ENCODE assay signal across 9 cellular contexts in the genomic region with DNA sequence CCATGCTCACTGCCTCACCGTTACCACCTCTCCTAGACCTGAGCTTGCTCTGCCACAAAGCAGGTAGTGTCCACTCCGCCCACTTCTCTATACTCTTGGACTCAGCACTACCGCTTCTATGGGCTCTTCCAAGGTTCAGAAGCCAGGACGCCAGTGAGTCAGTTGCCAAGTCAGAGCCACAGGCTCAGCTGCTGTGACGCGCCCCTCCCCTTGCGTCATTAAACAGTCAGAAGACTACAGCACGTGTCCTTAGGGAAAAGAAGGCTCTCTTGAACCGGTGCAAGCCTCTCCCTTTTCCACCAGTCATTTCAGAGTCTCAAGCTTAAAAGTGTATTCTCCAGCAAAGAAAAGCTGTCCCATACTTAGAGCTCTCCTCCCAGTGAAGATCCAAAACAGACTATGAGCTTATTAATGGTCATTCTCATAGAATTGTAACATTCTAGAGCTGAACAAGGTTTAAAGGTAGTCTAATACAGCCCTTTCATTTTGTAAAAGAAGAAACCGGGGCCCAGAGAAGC. TPM values are rescaled to one million over a fixed set of nuclear protein-coding genes. Genes with fewer than 3 reads are reported as not detected.
DNase-seq lines count a peak whose midpoint lies in the region; ATAC-seq, FAIRE-seq and TF ChIP-seq lines count a peak whose summit lies in the region.
"Had no signal": no experiment of that assay in that cellular context is flagged by ENCODE, and none has a peak within 500 bp of the region (broad histone marks: within the 10 kb centered on the region; RNA-seq: fewer than 3 reads in every experiment).

No MANE protein-coding gene starts in this region.

- 2% methylated on average over 10 of the region's 10 CpGs for WGBS in K562 (ENCODE audit: insufficient coverage, low coverage, missing lambda C conversion rate)
- WGBS in lung, 2 donors = 74 to 75% methylated on average over 10 of the region's 10 CpGs

- H3K27me3 ChIP-seq in K562 (ENCODE audit: control insufficient read depth in 2 of 2, insufficient read depth in 2 of 2, low read length in 2 of 2) (no peaks in the 10 kb centered on the region), lung (ENCODE audit: control insufficient read depth, insufficient read depth) (no peaks in the 10 kb centered on the region)

- peak overlapping the region in 1 of 2 experiments; percentile 9; a peak in 1 of 4 replicates for H3K9ac ChIP-seq in K562 (ENCODE audit: insufficient read depth in 1 of 2, low read depth in 2 of 2, low read length in 2 of 2)

- H3K79me2 ChIP-seq in K562 (ENCODE audit: control insufficient read depth, insufficient read depth, low read length) = no peaks in the 10 kb centered on the region

- H3K36me3 ChIP-seq in K562 (ENCODE audit: control insufficient read depth, insufficient read depth, low read length) = no peaks in the 10 kb centered on the region
- H3K36me3 ChIP-seq in lung (ENCODE audit: control insufficient read depth in 2 of 2, insufficient read depth in 2 of 2, low read length in 2 of 2) = no peaks in the 10 kb centered on the region

- in situ Hi-C loops in K562 (cut with MboI) = no loop called here

- CTCF ChIA-PET in K562 (lab: Yijun Ruan, JAX; ENCODE audit: low intra/inter-chr PET ratio) = no interaction called here

- no peak for TF ChIP-seq EP300 in K562 (IDR thresholded peaks at IDR 0.05; ENCODE audit: low read length)

- TF ChIP-seq RAD21 in K562 (CRISPR knock-in tag; conservative IDR thresholded peaks at IDR 0.05 in 1 of 2, IDR thresholded peaks at IDR 0.05 in 1 of 2) = no peak

- TF ChIP-seq POLR2A in K562 (conservative IDR thresholded peaks at IDR 0.05) = no peak

- no peak for FAIRE-seq in K562 (lab: Jason Lieb, UNC)
- FAIRE-seq: A204.1 had no signal

- peak overlapping the region; percentile 54 for H3K4me2 ChIP-seq in K562 (ENCODE audit: insufficient read depth, low read length)

- intact Hi-C loops in K562 (cut with micrococcal nuclease) = no loop called here

- no peak for TF ChIP-seq CTCF in K562 (IDR thresholded peaks at IDR 0.05 in 2 of 3, conservative IDR thresholded peaks at IDR 0.05 in 1 of 3; ENCODE audit: insufficient read depth in 2 of 3, low read depth in 1 of 3, low read length in 3 of 3)
- TF ChIP-seq CTCF in lung (IDR thresholded peaks at IDR 0.05; ENCODE audit: control extremely low read depth, extremely low read depth) = no peak

- H3K4me1 ChIP-seq in K562 (replicated peaks in 1 of 2; ENCODE audit: control insufficient read depth in 2 of 2, insufficient read depth in 2 of 2, low read length in 2 of 2) (peaks cover 0 to 8% of the 10 kb centered on the region in 2 experiments; a peak in 1 of 5 replicates), lung (ENCODE audit: control insufficient read depth in 2 of 2, insufficient read depth in 2 of 2, low read length in 2 of 2) (no peaks in the 10 kb centered on the region)

- POLR2A ChIA-PET in K562 (lab: Yijun Ruan, JAX) = interaction anchor here (0.6 to 1.7 kb wide), 5 partner anchors 16 to 399 kb away, joined by 3 to 5 read pairs (median 4); no protein-coding TSS in a partner anchor

- no peaks in the 10 kb centered on the region for H3K9me1 ChIP-seq in K562 (ENCODE audit: control insufficient read depth, insufficient read depth, low read length)

- peak; percentile 47 for DNase-seq in NCI-H2029 (lab: John Stamatoyannopoulos, UW)
- no peak for DNase-seq in NCI-H2029 treated with DMSO at 0.1 percent for 48 hours (lab: John Stamatoyannopoulos, UW)
- peak; percentile 93 for DNase-seq in HT1080 (ENCODE audit: low read depth)
- DNase-seq in K562 (ENCODE audit: extremely low read depth in 1 of 4, low spot score in 3 of 4) = peak in 2 of 4 experiments; percentile 26 to 68
- DNase-seq in lung (ENCODE audit: low spot score) = peak; percentile 45
- no peak for DNase-seq in central memory CD4-positive, alpha-beta T cell
- DNase-seq in NCI-H1092 treated with DMSO at 0.1 percent for 48 hours (lab: John Stamatoyannopoulos, UW) = no peak

- H3K27ac ChIP-seq in K562 (ENCODE audit: extremely low read depth, low read depth, low read length) (peak overlapping the region; percentile 20; the same call in 1 of the 3 replicates), lung (ENCODE audit: low read depth in 1 of 2, low read length in 1 of 2) (no peak overlapping the region)

- H3K4me3 ChIP-seq in K562 (no peak overlapping the region), lung (no peak overlapping the region)

- H3K9me3 ChIP-seq in K562 (replicated peaks; ENCODE audit: control insufficient read depth, insufficient read depth, low read depth, low read length) = no peaks in the 10 kb centered on the region
- no peaks in the 10 kb centered on the region for H3K9me3 ChIP-seq in lung (ENCODE audit: control insufficient read depth in 2 of 2, insufficient read depth in 1 of 2, low read length in 1 of 2)

- peak; percentile 90 for ATAC-seq in K562
- no peak for ATAC-seq in lung (ENCODE audit: insufficient read depth, low FRiP score)
- no peak for ATAC-seq in HG02870 (IDR thresholded peaks at IDR 0.05; ENCODE audit: unreplicated experiment)

- no peaks in the 10 kb centered on the region for H4K20me1 ChIP-seq in K562 (replicated peaks; ENCODE audit: control insufficient read depth, insufficient read depth, low read length)

- H2AFZ ChIP-seq in K562 (ENCODE audit: low read depth, low read length) = peak overlapping the region; percentile 73

- no TSS peak for BruUV-seq in K562 (replicated peaks; lab: Mats Ljungman, UMichigan)

TF ChIP-seq in K562, 482 proteins besides CTCF, POLR2A, EP300 and RAD21 (continues in another document):
- no peak for TF ChIP-seq ESRRB (CRISPR knock-in tag; IDR thresholded peaks at IDR 0.05; ENCODE audit: borderline replicate concordance)
- TF ChIP-seq, protein P1, sequence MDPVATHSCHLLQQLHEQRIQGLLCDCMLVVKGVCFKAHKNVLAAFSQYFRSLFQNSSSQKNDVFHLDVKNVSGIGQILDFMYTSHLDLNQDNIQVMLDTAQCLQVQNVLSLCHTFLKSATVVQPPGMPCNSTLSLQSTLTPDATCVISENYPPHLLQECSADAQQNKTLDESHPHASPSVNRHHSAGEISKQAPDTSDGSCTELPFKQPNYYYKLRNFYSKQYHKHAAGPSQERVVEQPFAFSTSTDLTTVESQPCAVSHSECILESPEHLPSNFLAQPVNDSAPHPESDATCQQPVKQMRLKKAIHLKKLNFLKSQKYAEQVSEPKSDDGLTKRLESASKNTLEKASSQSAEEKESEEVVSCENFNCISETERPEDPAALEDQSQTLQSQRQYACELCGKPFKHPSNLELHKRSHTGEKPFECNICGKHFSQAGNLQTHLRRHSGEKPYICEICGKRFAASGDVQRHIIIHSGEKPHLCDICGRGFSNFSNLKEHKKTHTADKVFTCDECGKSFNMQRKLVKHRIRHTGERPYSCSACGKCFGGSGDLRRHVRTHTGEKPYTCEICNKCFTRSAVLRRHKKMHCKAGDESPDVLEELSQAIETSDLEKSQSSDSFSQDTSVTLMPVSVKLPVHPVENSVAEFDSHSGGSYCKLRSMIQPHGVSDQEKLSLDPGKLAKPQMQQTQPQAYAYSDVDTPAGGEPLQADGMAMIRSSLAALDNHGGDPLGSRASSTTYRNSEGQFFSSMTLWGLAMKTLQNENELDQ (CRISPR knock-in tag; IDR thresholded peaks at IDR 0.05; ENCODE audit: borderline replicate concordance) = no peak
- 0 out of 4 replicates have a peak, but pooled peaks of 1 of the 2 experiments have one; percentile 26 for TF ChIP-seq FOXA3 (CRISPR knock-in tag; conservative IDR thresholded peaks at IDR 0.05 in 1 of 2, IDR thresholded peaks at IDR 0.05 in 1 of 2)
- peak; percentile 61; the same call in 1 of the 2 replicates for TF ChIP-seq CREB1 (IDR thresholded peaks at IDR 0.05)
- TF ChIP-seq CREB1 (CRISPR knock-in tag; IDR thresholded peaks at IDR 0.05) = peak; percentile 88

RNA-seq across cellular contexts. Expression of a gene that starts 41.0 kb away (rescaled TPM):
- 108 and 124 TPM in 2 replicates for total RNA-seq in HT1080 (2014; rRNA removed; shearing (Covaris generic))
- 65.3 and 90.5 TPM in 2 replicates for polyA plus RNA-seq in HT1080 (2015; cell fraction: cytosol; rRNA removed)
- 142 TPM in 2 replicates for polyA plus RNA-seq in HT1080 (2015; cell fraction: nucleus; rRNA removed)
- total RNA-seq in K562 (2011; cell fraction: chromatin; rRNA removed; ENCODE audit: low replicate concordance) = 0.97 and 1.1 TPM in 2 replicates
- 0.66 and 0.83 TPM in 2 replicates for total RNA-seq in K562 (2011; cell fraction: nucleolus; rRNA removed)
- total RNA-seq in K562 (2011; cell fraction: nucleoplasm; rRNA removed) = 1.3 and 1.9 TPM in 2 replicates
- total RNA-seq in K562 (2014; rRNA removed) (0.86 and 1.5 TPM in 2 replicates), K562 (2014; rRNA removed; fragmentation: Illumina TruSeq; extraction: Trizol) (0.70 and 0.84 TPM in 2 replicates), K562 (2015; rRNA removed; fragmentation: Illumina TruSeq; extraction: Trizol) (0.83 and 1.1 TPM in 2 replicates), K562 (2021) (0.65 and 1.2 TPM in 2 replicates), lung (100 to 1,000 TPM in 1 of 2 donors, 10 to 100 TPM in 1; 66.5 to 106 TPM)
- polyA plus RNA-seq in K562 (2011; rRNA removed) (0.22 and 2.4 TPM in 2 replicates), K562 (2014; fragmentation: Illumina TruSeq; extraction: Trizol) (1.1 and 1.3 TPM in 2 replicates), K562 (2014; fragmentation: Nextera tagmentation; extraction: Ambion mirVana) (1 to 10 TPM; 1.3 to 1.5 TPM), K562 (2014; rRNA removed) (0.47 and 0.90 TPM in 2 replicates), lung (10 to 100 TPM; 16.3 to 16.5 TPM)
- 0.21 and 0.69 TPM in 2 replicates for polyA plus RNA-seq in K562 (2011; cell fraction: cytosol; rRNA removed)
- 0.48 and 0.97 TPM in 2 replicates for polyA plus RNA-seq in K562 (2011; cell fraction: nucleus; rRNA removed)
- polyA plus RNA-seq in K562 (2012) = 1.5 and 2.0 TPM in 2 replicates
- 0.90 and 2.0 TPM in 2 replicates for polyA minus RNA-seq in K562 (2011; rRNA and poly(A)+ RNA removed)
- 1.0 and 1.3 TPM in 2 replicates for polyA minus RNA-seq in K562 (2011; cell fraction: cytosol; rRNA and poly(A)+ RNA removed)
- 1.3 and 2.2 TPM in 2 replicates for polyA minus RNA-seq in K562 (2011; cell fraction: nucleus; rRNA and poly(A)+ RNA removed)

Comparison
In these comparisons a context has a peak if more than half of its experiments do, and no peak if none do; other contexts are left out.
1. DNase-seq: peak in NCI-H2029 (single experiment), HT1080 (single experiment) and lung (single experiment); none in NCI-H2029 treated with DMSO at 0.1 percent for 48 hours (single experiment), central memory CD4-positive, alpha-beta T cell (single experiment) and NCI-H1092 treated with DMSO at 0.1 percent for 48 hours (single experiment).
2. RNA of a gene that starts 41.0 kb away (total RNA-seq): 108 to 124 TPM in HT1080 and 66.5 to 106 TPM in lung; 0.65 to 1.9 TPM in K562; every median in the first group is over 10 times any median in the second.